ENCODE assay signal across 1 cellular context in the genomic region with DNA sequence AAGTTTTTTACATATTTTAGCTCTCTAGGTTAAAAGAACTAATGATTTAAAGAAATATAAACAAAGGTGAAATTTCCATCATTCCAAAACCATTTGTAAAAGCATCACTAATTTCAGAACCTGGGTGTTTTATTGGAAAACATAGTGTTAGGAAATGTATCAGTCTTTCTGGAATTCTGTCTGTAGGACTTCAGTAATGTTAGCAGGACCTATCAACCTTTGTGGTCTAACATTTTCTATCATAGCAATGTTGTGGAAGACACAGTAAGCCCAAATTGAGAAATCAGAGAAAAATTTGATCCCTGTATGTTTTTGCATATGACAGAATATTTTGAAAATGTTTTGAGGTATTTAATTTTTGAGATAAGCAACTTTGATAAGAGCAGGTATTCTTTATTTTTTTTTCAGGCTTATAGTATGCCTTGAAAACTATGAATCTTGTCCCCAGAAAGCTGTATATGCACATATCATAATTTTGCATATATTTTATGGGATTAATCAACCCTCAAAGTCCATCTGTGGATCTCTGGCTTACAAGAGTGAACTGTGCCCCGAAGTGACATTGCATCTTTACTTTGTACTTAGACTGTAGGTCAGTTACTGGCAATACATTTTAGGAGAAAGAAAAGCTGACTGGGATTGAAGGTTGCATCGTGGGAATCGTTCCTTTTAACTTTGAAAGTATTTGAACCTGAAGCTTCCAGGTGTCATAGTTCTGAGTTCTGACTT.
TF ChIP-seq lines count a peak whose summit lies in the region.

No MANE protein-coding gene starts in this region.

TF ChIP-seq in K562, 482 proteins besides CTCF, POLR2A, EP300 and RAD21 (continued from another document):
- TF ChIP-seq, protein P1, sequence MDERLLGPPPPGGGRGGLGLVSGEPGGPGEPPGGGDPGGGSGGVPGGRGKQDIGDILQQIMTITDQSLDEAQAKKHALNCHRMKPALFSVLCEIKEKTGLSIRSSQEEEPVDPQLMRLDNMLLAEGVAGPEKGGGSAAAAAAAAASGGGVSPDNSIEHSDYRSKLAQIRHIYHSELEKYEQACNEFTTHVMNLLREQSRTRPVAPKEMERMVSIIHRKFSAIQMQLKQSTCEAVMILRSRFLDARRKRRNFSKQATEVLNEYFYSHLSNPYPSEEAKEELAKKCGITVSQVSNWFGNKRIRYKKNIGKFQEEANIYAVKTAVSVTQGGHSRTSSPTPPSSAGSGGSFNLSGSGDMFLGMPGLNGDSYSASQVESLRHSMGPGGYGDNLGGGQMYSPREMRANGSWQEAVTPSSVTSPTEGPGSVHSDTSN (CRISPR knock-in tag; IDR thresholded peaks at IDR 0.05; ENCODE audit: low read depth) = no peak
- TF ChIP-seq, protein P1 (tag; conservative IDR thresholded peaks at IDR 0.05; ENCODE audit: low read depth) = no peak
- TF ChIP-seq SIN3B (IDR thresholded peaks at IDR 0.05; ENCODE audit: low read depth) (no peak), TAL1 (IDR thresholded peaks at IDR 0.05) (no peak)
